Comparison of ENCODE assay signal across 22 cellular contexts in the genomic region with DNA sequence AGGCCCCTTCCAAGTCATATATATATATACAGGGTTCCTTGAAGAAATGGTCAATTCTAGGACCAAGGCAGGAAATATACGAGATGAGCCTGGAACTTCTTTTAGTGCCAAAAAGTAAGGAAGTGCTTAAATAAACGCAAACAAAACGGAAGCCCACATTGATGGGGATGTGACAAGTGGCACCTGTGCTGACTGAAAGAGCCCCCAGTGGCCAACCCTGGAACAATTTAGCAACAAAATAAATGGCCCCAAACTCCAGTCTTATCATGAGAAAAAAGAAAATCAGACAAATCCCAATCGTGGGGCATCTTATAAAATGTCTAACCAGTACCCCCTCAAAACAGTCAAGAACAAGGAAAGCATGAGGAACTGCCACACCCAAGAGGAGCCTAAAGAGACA. TPM values are rescaled to one million over a fixed set of nuclear protein-coding genes. Genes with fewer than 3 reads are reported as not detected.
DNase-seq lines count a peak whose midpoint lies in the region; ATAC-seq, FAIRE-seq and TF ChIP-seq lines count a peak whose summit lies in the region.
"Had no signal": no experiment of that assay in that cellular context is flagged by ENCODE, and none has a peak within 500 bp of the region (broad histone marks: within the 10 kb centered on the region; RNA-seq: fewer than 3 reads in every experiment).

No MANE protein-coding gene starts in this region.

- H3K9me3 ChIP-seq in liver (ENCODE audit: control insufficient read depth in 4 of 4, low read length in 3 of 4), result peaks cover 0 to 7% (median 0%) of the 10 kb centered on the region in 4 donors
- H3K9me3 ChIP-seq: colonic mucosa, MG63 had no signal

- TF ChIP-seq RAD21 in liver (IDR thresholded peaks at IDR 0.05), result no peak

- no peaks in the 10 kb centered on the region for H3K36me3 ChIP-seq in GM06990 (ENCODE audit: control insufficient read depth, insufficient read depth, low read length)
- no peaks in the 10 kb centered on the region for H3K36me3 ChIP-seq in H7 (replicated peaks; ENCODE audit: control insufficient read depth, insufficient read depth, low read length)
- no peaks in the 10 kb centered on the region for H3K36me3 ChIP-seq in liver (ENCODE audit: control insufficient read depth in 4 of 4, insufficient read depth in 3 of 4, low read depth in 1 of 4, low read length in 3 of 4)
- H3K36me3 ChIP-seq: colonic mucosa, MG63 had no signal

- H3K4me3 ChIP-seq in GM06990 (replicated peaks; ENCODE audit: low read depth, low read length), result no peak overlapping the region
- no peak overlapping the region for H3K4me3 ChIP-seq in H7 (ENCODE audit: insufficient read depth, low read depth, low read length)
- H3K4me3 ChIP-seq in liver (ENCODE audit: low read depth in 1 of 3, low read length in 3 of 3), result no peak overlapping the region
- H3K4me3 ChIP-seq: colonic mucosa, MG63, SK-N-MC had no signal

- peak; percentile 63 for TF ChIP-seq CTCF in GM06990 (IDR thresholded peaks at IDR 0.05; ENCODE audit: insufficient read depth, low read length, poor library complexity, severe bottlenecking)
- peak; percentile 8 for TF ChIP-seq CTCF in liver (IDR thresholded peaks at IDR 0.05; ENCODE audit: low read depth, low read length, missing input control)

- H3K4me1 ChIP-seq in liver (ENCODE audit: control insufficient read depth in 4 of 4, insufficient read depth in 4 of 4, low read length in 3 of 4), result no peaks in the 10 kb centered on the region
- H3K4me1 ChIP-seq: colonic mucosa had no signal

- H3K9ac ChIP-seq in liver (ENCODE audit: low read depth in 1 of 2, low read length in 2 of 2), result no peak overlapping the region

- DNase-seq in GM06990 (ENCODE audit: extremely low read depth, insufficient read length), result no peak
- peak; percentile 52 for DNase-seq in H7
- DNase-seq in RPMI8226, result peak; percentile 37
- no peak for DNase-seq in SIG-M5 (lab: John Stamatoyannopoulos, UW)
- DNase-seq in frontal cortex (ENCODE audit: low spot score in 2 of 2), result no peak
- no peak for DNase-seq in NCI-H2171 treated with DMSO at 0.1 percent for 48 hours (lab: John Stamatoyannopoulos, UW)
- DNase-seq: activated gamma-delta T cell; colonic mucosa; DMS79 treated with DMSO at 0.1 percent for 48 hours; left cardiac atrium; MG63; NCI-H2171; NK-92 treated with Interleukin-12 subunit alpha and Interleukin-12 subunit beta, amount 100 ng/mL, for 24 hours had no signal

- FAIRE-seq in frontal cortex (lab: Jason Lieb, UNC), result no peak

- WGBS in liver, result 61% methylated on average over 4 of the region's 4 CpGs

- H3K27me3 ChIP-seq in GM06990 (replicated peaks; ENCODE audit: control insufficient read depth, insufficient read depth, low read length) (no peaks in the 10 kb centered on the region; the same call in 1 of the 2 replicates), H7 (ENCODE audit: control insufficient read depth, insufficient read depth, low read length) (no peaks in the 10 kb centered on the region), liver (ENCODE audit: control insufficient read depth in 4 of 4, insufficient read depth in 4 of 4, low read length in 3 of 4) (no peaks in the 10 kb centered on the region)
- H3K27me3 ChIP-seq: colonic mucosa, MG63 had no signal

- H3K27ac ChIP-seq in liver (ENCODE audit: low read depth in 1 of 2, low read length in 2 of 2), result no peak overlapping the region
- H3K27ac ChIP-seq: colonic mucosa, SK-N-MC had no signal

- no peak for ATAC-seq in GM18511 (IDR thresholded peaks at IDR 0.05; ENCODE audit: unreplicated experiment)
- ATAC-seq: esophagus mucosa, left cardiac atrium had no signal

TF ChIP-seq in liver, 16 proteins besides CTCF, POLR2A, EP300 and RAD21:
- TF ChIP-seq, protein P1, sequence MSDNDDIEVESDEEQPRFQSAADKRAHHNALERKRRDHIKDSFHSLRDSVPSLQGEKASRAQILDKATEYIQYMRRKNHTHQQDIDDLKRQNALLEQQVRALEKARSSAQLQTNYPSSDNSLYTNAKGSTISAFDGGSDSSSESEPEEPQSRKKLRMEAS (IDR thresholded peaks at IDR 0.05), result no peak

RNA-seq across cellular contexts. Expression of a gene that starts 17.7 kb away (rescaled TPM):
- total RNA-seq in H7 (2014; rRNA removed; shearing (Covaris generic)), result 0.69 and 0.92 TPM in 2 replicates
- total RNA-seq in liver (1 to 10 TPM in 1 of 2 donors, not detected in 1; 2.0 TPM), frontal cortex (0.41 TPM)
- polyA plus RNA-seq in liver, result 1 to 10 TPM; 2.3 to 2.9 TPM
- total RNA-seq: myocyte had no signal
- polyA plus RNA-seq: CD14-positive monocyte had no signal

RNA-seq across cellular contexts. Expression of a gene that starts 31.7 kb away (rescaled TPM):
- total RNA-seq in H7 (2014; rRNA removed; shearing (Covaris generic)), result not detected in 2 replicates
- total RNA-seq in liver (under 1 TPM; 0.08 to 0.14 TPM), frontal cortex (not detected)
- polyA plus RNA-seq in liver, result under 1 TPM in 1 of 2 donors, not detected in 1; 0.06 TPM
- total RNA-seq: left cardiac atrium, myocyte, pulmonary artery endothelial cell had no signal
- polyA plus RNA-seq: aorta had no signal

RNA-seq across cellular contexts. Expression of a gene that starts 51.5 kb away (rescaled TPM):
- not detected in 2 replicates for total RNA-seq in H7 (2014; rRNA removed; shearing (Covaris generic))
- total RNA-seq in liver, result under 1 TPM in 1 of 2 donors, not detected in 1; under 0.01 TPM
- not detected for polyA plus RNA-seq in liver
- not detected for total RNA-seq in frontal cortex
- total RNA-seq: aorta, colonic mucosa, left cardiac atrium, myocyte, pulmonary artery endothelial cell, subcutaneous adipose tissue had no signal
- polyA plus RNA-seq: CD14-positive monocyte had no signal

Comparison
In these comparisons a context has a peak if more than half of its experiments do, and no peak if none do; other contexts are left out.
1. DNase-seq: peak in H7 (single experiment) and RPMI8226 (single experiment); none in GM06990 (single experiment), SIG-M5 (single experiment), frontal cortex (0 of 2) and NCI-H2171 treated with DMSO at 0.1 percent for 48 hours (single experiment).